Comparison of ENCODE assay signal across 20 cellular contexts in genomic region chr11:62132188-62132587, GRCh38. TPM values are rescaled to one million over a fixed set of nuclear protein-coding genes. Genes with fewer than 3 reads are reported as not detected.
A peak's percentile ranks its signal among the peaks of the same experiment; 100 is the strongest.
DNase-seq lines count a peak whose midpoint lies in the region; ATAC-seq and TF ChIP-seq lines count a peak whose summit lies in the region.
"Had no signal": no experiment of that assay in that cellular context is flagged by ENCODE, and none has a peak within 500 bp of the region (broad histone marks: within the 10 kb centered on the region; RNA-seq: fewer than 3 reads in every experiment).

No MANE protein-coding gene starts in this region.

- no peaks in the 10 kb centered on the region for H3K27me3 ChIP-seq in H7 (ENCODE audit: control insufficient read depth, insufficient read depth, low read length)
- H3K27me3 ChIP-seq in WERI-Rb-1 (ENCODE audit: insufficient read depth, low read depth, severe bottlenecking): no peaks in the 10 kb centered on the region
- H3K27me3 ChIP-seq: right lobe of liver, SJSA1 had no signal

- no peaks in the 10 kb centered on the region for H3K9me3 ChIP-seq in WERI-Rb-1 (ENCODE audit: severe bottlenecking)
- H3K9me3 ChIP-seq: right lobe of liver, SJSA1 had no signal

- peaks cover 32% of the 10 kb centered on the region for H3K4me1 Mint-ChIP-seq in activated CD8-positive, alpha-beta memory T cell treated with anti-CD3 and anti-CD28 coated beads, Interleukin-2, amount 10 ng/mL, durations not matched to agents 7 days and 5 days
- H3K4me1 Mint-ChIP-seq in chondrocyte (ENCODE audit: low read depth): peaks cover 4% of the 10 kb centered on the region
- H3K4me1 Mint-ChIP-seq in stimulated activated effector memory CD8-positive, alpha-beta T cell treated with anti-CD3 and anti-CD28 coated beads, Interleukin-12 subunit alpha, Interleukin-12 subunit beta, amount 100 ng/mL, for 72 hours: peaks cover 34% of the 10 kb centered on the region

- no peak overlapping the region for H3K27ac ChIP-seq in WERI-Rb-1
- H3K27ac ChIP-seq: right lobe of liver, SJSA1 had no signal

- CTCF ChIA-PET in activated CD8-positive, alpha-beta memory T cell treated with anti-CD3 and anti-CD28 coated beads, Interleukin-2, amount 10 ng/mL, durations not matched to agents 7 days and 5 days (lab: Charles Lee): interaction anchor here (1.0 kb wide), 2 partner anchors 11 to 24 kb away, joined by 3 read pairs; no protein-coding TSS in a partner anchor

- TF ChIP-seq CTCF in chondrocyte (IDR thresholded peaks at IDR 0.05) (no peak), WERI-Rb-1 (IDR thresholded peaks at IDR 0.05; ENCODE audit: low read depth, low read length) (no peak)

- ATAC-seq in activated CD8-positive, alpha-beta memory T cell treated with anti-CD3 and anti-CD28 coated beads, Interleukin-2, amount 10 ng/mL, durations not matched to agents 7 days and 5 days: no peak
- no peak for ATAC-seq in stimulated activated effector memory CD8-positive, alpha-beta T cell treated with anti-CD3 and anti-CD28 coated beads, Interleukin-12 subunit alpha, Interleukin-12 subunit beta, amount 100 ng/mL, for 72 hours
- ATAC-seq: activated CD8-positive, alpha-beta T cell treated with anti-CD3 and anti-CD28 coated beads for 36 hours; effector memory CD8-positive, alpha-beta T cell; right lobe of liver had no signal

- H3K4me3 Mint-ChIP-seq in activated CD8-positive, alpha-beta memory T cell treated with anti-CD3 and anti-CD28 coated beads, Interleukin-2, amount 10 ng/mL, durations not matched to agents 7 days and 5 days: no peak overlapping the region
- H3K4me3 Mint-ChIP-seq in chondrocyte (ENCODE audit: unreplicated experiment): no peak overlapping the region
- H3K4me3 Mint-ChIP-seq in stimulated activated effector memory CD8-positive, alpha-beta T cell treated with anti-CD3 and anti-CD28 coated beads, Interleukin-12 subunit alpha, Interleukin-12 subunit beta, amount 100 ng/mL, for 72 hours: no peak overlapping the region
- H3K4me3 Mint-ChIP-seq: activated CD8-positive, alpha-beta T cell treated with anti-CD3 and anti-CD28 coated beads for 36 hours; central memory CD8-positive, alpha-beta T cell; effector memory CD8-positive, alpha-beta T cell; stimulated activated naive CD8-positive, alpha-beta T cell treated with anti-CD3 and anti-CD28 coated beads, Interleukin-15, Interleukin-2, amounts not matched to agents 100 ng/mL and 50 ng/mL, for 24 hours had no signal

- H3K36me3 ChIP-seq in H7 (replicated peaks; ENCODE audit: control insufficient read depth, insufficient read depth, low read length) (peaks cover 31% of the 10 kb centered on the region), WERI-Rb-1 (peaks cover 81% of the 10 kb centered on the region)

- no peaks in the 10 kb centered on the region for H3K27me3 Mint-ChIP-seq in activated CD8-positive, alpha-beta memory T cell treated with anti-CD3 and anti-CD28 coated beads, Interleukin-2, amount 10 ng/mL, durations not matched to agents 7 days and 5 days
- H3K27me3 Mint-ChIP-seq in chondrocyte (ENCODE audit: low read depth): no peaks in the 10 kb centered on the region
- H3K27me3 Mint-ChIP-seq: activated CD8-positive, alpha-beta T cell treated with anti-CD3 and anti-CD28 coated beads for 36 hours; central memory CD8-positive, alpha-beta T cell; effector memory CD8-positive, alpha-beta T cell; stimulated activated naive CD8-positive, alpha-beta T cell treated with anti-CD3 and anti-CD28 coated beads, Interleukin-15, Interleukin-2, amounts not matched to agents 100 ng/mL and 50 ng/mL, for 24 hours had no signal

- H3K4me3 ChIP-seq in H7 (ENCODE audit: insufficient read depth, low read depth, low read length) (no peak overlapping the region), WERI-Rb-1 (ENCODE audit: low read depth, low read length) (no peak overlapping the region)
- H3K4me3 ChIP-seq: right lobe of liver, SJSA1 had no signal

- H3K27ac Mint-ChIP-seq in activated CD8-positive, alpha-beta memory T cell treated with anti-CD3 and anti-CD28 coated beads, Interleukin-2, amount 10 ng/mL, durations not matched to agents 7 days and 5 days: no peak overlapping the region
- H3K27ac Mint-ChIP-seq in chondrocyte (ENCODE audit: unreplicated experiment): no peak overlapping the region
- peak overlapping the region; percentile 76 for H3K27ac Mint-ChIP-seq in stimulated activated effector memory CD8-positive, alpha-beta T cell treated with anti-CD3 and anti-CD28 coated beads, Interleukin-12 subunit alpha, Interleukin-12 subunit beta, amount 100 ng/mL, for 72 hours
- H3K27ac Mint-ChIP-seq: activated CD8-positive, alpha-beta T cell treated with anti-CD3 and anti-CD28 coated beads for 36 hours; stimulated activated naive CD8-positive, alpha-beta T cell treated with anti-CD3 and anti-CD28 coated beads, Interleukin-15, Interleukin-2, amounts not matched to agents 100 ng/mL and 50 ng/mL, for 24 hours had no signal

- no peaks in the 10 kb centered on the region for H3K9me3 Mint-ChIP-seq in activated CD8-positive, alpha-beta memory T cell treated with anti-CD3 and anti-CD28 coated beads, Interleukin-2, amount 10 ng/mL, durations not matched to agents 7 days and 5 days (ENCODE audit: low read depth)
- no peaks in the 10 kb centered on the region for H3K9me3 Mint-ChIP-seq in chondrocyte (ENCODE audit: low read depth)
- no peaks in the 10 kb centered on the region for H3K9me3 Mint-ChIP-seq in stimulated activated effector memory CD8-positive, alpha-beta T cell treated with anti-CD3 and anti-CD28 coated beads, Interleukin-12 subunit alpha, Interleukin-12 subunit beta, amount 100 ng/mL, for 72 hours
- H3K9me3 Mint-ChIP-seq: activated CD8-positive, alpha-beta T cell treated with anti-CD3 and anti-CD28 coated beads for 36 hours; central memory CD8-positive, alpha-beta T cell; effector memory CD8-positive, alpha-beta T cell; stimulated activated naive CD8-positive, alpha-beta T cell treated with anti-CD3 and anti-CD28 coated beads, Interleukin-15, Interleukin-2, amounts not matched to agents 100 ng/mL and 50 ng/mL, for 24 hours had no signal

- DNase-seq in activated CD8-positive, alpha-beta memory T cell treated with anti-CD3 and anti-CD28 coated beads, Interleukin-2, amount 50 U/mL, for 48 hours: peak; percentile 45
- no peak for DNase-seq in activated CD8-positive, alpha-beta memory T cell treated with anti-CD3 and anti-CD28 coated beads, Interleukin-2, amount 10 ng/mL, durations not matched to agents 7 days and 5 days
- DNase-seq in H7 (peak; percentile 11), chondrocyte (ENCODE audit: low spot score) (peak; percentile 55), DMS114 treated with DMSO at 0.1 percent for 48 hours (lab: John Stamatoyannopoulos, UW; ENCODE audit: unreplicated experiment) (no peak), WERI-Rb-1 (no peak), NCI-H1092 treated with DMSO at 0.1 percent for 48 hours (lab: John Stamatoyannopoulos, UW) (no peak)
- DNase-seq in stimulated activated effector memory CD8-positive, alpha-beta T cell treated with anti-CD3 and anti-CD28 coated beads, Interleukin-12 subunit alpha, Interleukin-12 subunit beta, amount 100 ng/mL, for 72 hours (ENCODE audit: low spot score in 2 of 2): no peak
- DNase-seq: activated CD8-positive, alpha-beta T cell treated with anti-CD3 and anti-CD28 coated beads for 36 hours; amygdala; effector memory CD8-positive, alpha-beta T cell; hippocampal formation; kidney glomerular epithelial cell; MM.1S; NCI-H187 treated with DMSO at 0.1 percent for 48 hours; right lobe of liver had no signal

- peaks cover 52% of the 10 kb centered on the region for H3K36me3 Mint-ChIP-seq in activated CD8-positive, alpha-beta memory T cell treated with anti-CD3 and anti-CD28 coated beads, Interleukin-2, amount 10 ng/mL, durations not matched to agents 7 days and 5 days
- H3K36me3 Mint-ChIP-seq in chondrocyte (ENCODE audit: low read depth): peaks cover 8% of the 10 kb centered on the region
- peaks cover 75% of the 10 kb centered on the region for H3K36me3 Mint-ChIP-seq in stimulated activated effector memory CD8-positive, alpha-beta T cell treated with anti-CD3 and anti-CD28 coated beads, Interleukin-12 subunit alpha, Interleukin-12 subunit beta, amount 100 ng/mL, for 72 hours

RNA-seq across cellular contexts. Expression of gene INCENP, which starts 8.4 kb away (rescaled TPM):
- 100 to 1,000 TPM; 176 to 205 TPM for total RNA-seq in activated CD8-positive, alpha-beta memory T cell treated with anti-CD3 and anti-CD28 coated beads, Interleukin-2, amount 10 ng/mL, durations not matched to agents 7 days and 5 days
- total RNA-seq in H7 (2014; rRNA removed; shearing (Covaris generic)): 96.8 and 107 TPM in 2 replicates
- total RNA-seq in chondrocyte: 21.6 to 24.6 TPM (median 22.4 TPM) in 3 replicates

RNA-seq across cellular contexts. Expression of gene SCGB1D1, which starts 57.8 kb away (rescaled TPM):
- total RNA-seq in activated CD8-positive, alpha-beta memory T cell treated with anti-CD3 and anti-CD28 coated beads, Interleukin-2, amount 10 ng/mL, durations not matched to agents 7 days and 5 days: not detected
- total RNA-seq in H7 (2014; rRNA removed; shearing (Covaris generic)): not detected in 2 replicates
- total RNA-seq in chondrocyte: not detected in 3 replicates
- total RNA-seq: activated CD8-positive, alpha-beta T cell treated with anti-CD3 and anti-CD28 coated beads for 36 hours; NCI-H460; right lobe of liver; SJSA1 had no signal

Comparison
In these comparisons a context has a peak if more than half of its experiments do, and no peak if none do; other contexts are left out.
1. DNase-seq: peak in activated CD8-positive, alpha-beta memory T cell treated with anti-CD3 and anti-CD28 coated beads, Interleukin-2, amount 50 U/mL, for 48 hours (single experiment), H7 (single experiment) and chondrocyte (single experiment); none in activated CD8-positive, alpha-beta memory T cell treated with anti-CD3 and anti-CD28 coated beads, Interleukin-2, amount 10 ng/mL, durations not matched to agents 7 days and 5 days (single experiment), stimulated activated effector memory CD8-positive, alpha-beta T cell treated with anti-CD3 and anti-CD28 coated beads, Interleukin-12 subunit alpha, Interleukin-12 subunit beta, amount 100 ng/mL, for 72 hours (0 of 2), DMS114 treated with DMSO at 0.1 percent for 48 hours (single experiment), WERI-Rb-1 (single experiment) and NCI-H1092 treated with DMSO at 0.1 percent for 48 hours (single experiment).